8 cellular contexts compared by ENCODE assay signal in the genomic region with DNA sequence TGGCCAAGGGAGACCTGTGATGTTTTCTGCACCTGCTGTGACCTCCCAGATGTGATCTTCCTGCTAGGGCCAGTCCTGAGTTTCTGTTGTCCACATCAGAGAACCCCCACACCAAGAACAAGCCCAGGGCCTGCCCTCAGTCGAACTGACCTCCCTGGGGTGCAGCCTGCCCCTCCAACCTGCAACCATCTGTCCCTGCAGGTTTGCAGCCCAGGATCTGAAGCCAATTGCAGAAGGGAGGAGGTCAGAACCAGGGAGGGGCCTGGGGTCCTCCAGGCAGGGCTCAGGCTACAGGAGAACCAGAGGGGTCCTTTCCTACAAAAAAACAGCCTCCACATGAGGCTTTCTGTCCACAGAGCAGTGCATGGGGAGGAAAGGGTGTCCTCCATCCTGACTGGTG. TPM values are rescaled to one million over a fixed set of nuclear protein-coding genes. Genes with fewer than 3 reads are reported as not detected.
DNase-seq lines count a peak whose midpoint lies in the region; ATAC-seq, FAIRE-seq and TF ChIP-seq lines count a peak whose summit lies in the region.

No MANE protein-coding gene starts in this region.

- H3K4me3 Mint-ChIP-seq in T-helper 1 cell treated with Interleukin-12 subunit alpha and Interleukin-12 subunit beta and Interleukin-4 antibody, amounts not matched to agents 30 μg/mL and 1 μg/mL, for 36 hours, result peak overlapping the region; percentile 50
- peak overlapping the region; percentile 77 for H3K4me3 Mint-ChIP-seq in activated T-helper 17 cell treated with anti-CD3 and anti-CD28 coated beads, Interleukin-2, amount 50 U/mL, for 72 hours

- H3K9ac ChIP-seq in kidney (ENCODE audit: low read length in 2 of 2), result peak overlapping the region in 1 of 2 donors; percentile 31

- TF ChIP-seq CTCF in kidney (IDR thresholded peaks at IDR 0.05; ENCODE audit: borderline replicate concordance, extremely low read depth, insufficient read depth), result no peak

- no peak for ATAC-seq in activated T-helper 17 cell treated with anti-CD3 and anti-CD28 coated beads, Interleukin-2, amount 50 U/mL, for 72 hours (replicated peaks)
- ATAC-seq in HG03097 (IDR thresholded peaks at IDR 0.05; ENCODE audit: low FRiP score, unreplicated experiment), result no peak

- no peaks in the 10 kb centered on the region for H3K9me3 ChIP-seq in kidney (ENCODE audit: control insufficient read depth in 1 of 2, low read length in 2 of 2)

- peaks cover 13 to 26% of the 10 kb centered on the region in 2 donors for H3K4me1 ChIP-seq in kidney (ENCODE audit: control insufficient read depth in 1 of 2, insufficient read depth in 1 of 2, low read depth in 1 of 2, low read length in 2 of 2)

- H3K36me3 ChIP-seq in kidney (ENCODE audit: control insufficient read depth in 1 of 2, insufficient read depth in 2 of 2, low read length in 2 of 2), result peaks cover 6 to 7% of the 10 kb centered on the region in 2 donors

- intact Hi-C loops in kidney (cut with DNase I), result no loop called here

- peaks cover 4% of the 10 kb centered on the region for H3K36me3 Mint-ChIP-seq in T-helper 1 cell treated with Interleukin-12 subunit alpha and Interleukin-12 subunit beta and Interleukin-4 antibody, amounts not matched to agents 30 μg/mL and 1 μg/mL, for 36 hours (ENCODE audit: low read depth)
- peaks cover 16% of the 10 kb centered on the region for H3K36me3 Mint-ChIP-seq in activated T-helper 17 cell treated with anti-CD3 and anti-CD28 coated beads, Interleukin-2, amount 50 U/mL, for 72 hours (ENCODE audit: low read depth)

- no peak for DNase-seq in T-helper 1 cell
- DNase-seq in kidney, result no peak
- peak in 2 of 49 donors; percentile 26 to 38 for DNase-seq in substantia nigra (lab: John Stamatoyannopoulos, UW)
- DNase-seq in NCI-H1092 (lab: John Stamatoyannopoulos, UW), result no peak
- DNase-seq in cerebellar nuclear complex (lab: John Stamatoyannopoulos, UW), result no peak

- FAIRE-seq in kidney (lab: Jason Lieb, UNC), result no peak

- no peak overlapping the region for H3K27ac ChIP-seq in kidney (ENCODE audit: low read depth in 2 of 2, low read length in 2 of 2)
- peak overlapping the region; percentile 91 for H3K27ac ChIP-seq in substantia nigra (ENCODE audit: low read depth, low read length, poor library complexity, severe bottlenecking)

- H3K27ac Mint-ChIP-seq in T-helper 1 cell treated with Interleukin-12 subunit alpha and Interleukin-12 subunit beta and Interleukin-4 antibody, amounts not matched to agents 30 μg/mL and 1 μg/mL, for 36 hours, result no peak overlapping the region
- H3K27ac Mint-ChIP-seq in activated T-helper 17 cell treated with anti-CD3 and anti-CD28 coated beads, Interleukin-2, amount 50 U/mL, for 72 hours, result peak overlapping the region; percentile 38

- H3K27me3 Mint-ChIP-seq in T-helper 1 cell treated with Interleukin-12 subunit alpha and Interleukin-12 subunit beta and Interleukin-4 antibody, amounts not matched to agents 30 μg/mL and 1 μg/mL, for 36 hours (ENCODE audit: low read depth), result peaks cover 13% of the 10 kb centered on the region
- H3K27me3 Mint-ChIP-seq in activated T-helper 17 cell treated with anti-CD3 and anti-CD28 coated beads, Interleukin-2, amount 50 U/mL, for 72 hours, result no peaks in the 10 kb centered on the region

- no peaks in the 10 kb centered on the region for H3K9me3 Mint-ChIP-seq in T-helper 1 cell treated with Interleukin-12 subunit alpha and Interleukin-12 subunit beta and Interleukin-4 antibody, amounts not matched to agents 30 μg/mL and 1 μg/mL, for 36 hours
- H3K9me3 Mint-ChIP-seq in activated T-helper 17 cell treated with anti-CD3 and anti-CD28 coated beads, Interleukin-2, amount 50 U/mL, for 72 hours, result no peaks in the 10 kb centered on the region

- H3K4me3 ChIP-seq in kidney (ENCODE audit: low read length in 2 of 2), result peak overlapping the region; percentile 22 to 46

- H3K4me1 Mint-ChIP-seq in T-helper 1 cell treated with Interleukin-12 subunit alpha and Interleukin-12 subunit beta and Interleukin-4 antibody, amounts not matched to agents 30 μg/mL and 1 μg/mL, for 36 hours (ENCODE audit: low read depth), result peaks cover 14% of the 10 kb centered on the region
- peaks cover 6% of the 10 kb centered on the region for H3K4me1 Mint-ChIP-seq in activated T-helper 17 cell treated with anti-CD3 and anti-CD28 coated beads, Interleukin-2, amount 50 U/mL, for 72 hours

RNA-seq across cellular contexts. Expression of gene TRIM3, which starts 0.8 kb away (rescaled TPM):
- total RNA-seq in activated T-helper 17 cell treated with anti-CD3 and anti-CD28 coated beads, Interleukin-2, amount 50 U/mL, for 72 hours, result 10 to 100 TPM in 1 of 2 donors, 1 to 10 TPM in 1; 7.0 to 10.7 TPM
- 20.8 TPM for total RNA-seq in kidney
- 10.8 TPM for polyA plus RNA-seq in kidney (ENCODE audit: insufficient read depth, low read depth, low replicate concordance)

RNA-seq across cellular contexts. Expression of gene ARFIP2, which starts 8.2 kb away (rescaled TPM):
- total RNA-seq in activated T-helper 17 cell treated with anti-CD3 and anti-CD28 coated beads, Interleukin-2, amount 50 U/mL, for 72 hours, result 10 to 100 TPM; 44.0 to 48.8 TPM
- 45.6 TPM for total RNA-seq in kidney
- 62.3 TPM for polyA plus RNA-seq in kidney (ENCODE audit: insufficient read depth, low read depth, low replicate concordance)

RNA-seq across cellular contexts. Expression of gene TIMM10B, which starts 8.4 kb away (rescaled TPM):
- 10 to 100 TPM; 42.7 to 43.7 TPM for total RNA-seq in activated T-helper 17 cell treated with anti-CD3 and anti-CD28 coated beads, Interleukin-2, amount 50 U/mL, for 72 hours
- total RNA-seq in kidney, result 44.7 TPM
- polyA plus RNA-seq in kidney (ENCODE audit: insufficient read depth, low read depth, low replicate concordance), result 34.6 TPM

RNA-seq across cellular contexts. Expression of gene DNHD1, which starts 24.1 kb away (rescaled TPM):
- 10 to 100 TPM; 25.2 to 39.3 TPM for total RNA-seq in activated T-helper 17 cell treated with anti-CD3 and anti-CD28 coated beads, Interleukin-2, amount 50 U/mL, for 72 hours
- 10.1 TPM for total RNA-seq in kidney
- 3.5 TPM for polyA plus RNA-seq in kidney (ENCODE audit: insufficient read depth, low read depth, low replicate concordance)

RNA-seq across cellular contexts. Expression of gene HPX, which starts 32.1 kb away (rescaled TPM):
- 1 to 10 TPM in 1 of 2 donors, under 1 TPM in 1; 0.58 to 1.3 TPM for total RNA-seq in activated T-helper 17 cell treated with anti-CD3 and anti-CD28 coated beads, Interleukin-2, amount 50 U/mL, for 72 hours
- total RNA-seq in kidney, result 1.3 TPM
- polyA plus RNA-seq in kidney (ENCODE audit: insufficient read depth, low read depth, low replicate concordance), result 0.88 TPM
